ENCODE assay signal across 21 cellular contexts in the genomic region with DNA sequence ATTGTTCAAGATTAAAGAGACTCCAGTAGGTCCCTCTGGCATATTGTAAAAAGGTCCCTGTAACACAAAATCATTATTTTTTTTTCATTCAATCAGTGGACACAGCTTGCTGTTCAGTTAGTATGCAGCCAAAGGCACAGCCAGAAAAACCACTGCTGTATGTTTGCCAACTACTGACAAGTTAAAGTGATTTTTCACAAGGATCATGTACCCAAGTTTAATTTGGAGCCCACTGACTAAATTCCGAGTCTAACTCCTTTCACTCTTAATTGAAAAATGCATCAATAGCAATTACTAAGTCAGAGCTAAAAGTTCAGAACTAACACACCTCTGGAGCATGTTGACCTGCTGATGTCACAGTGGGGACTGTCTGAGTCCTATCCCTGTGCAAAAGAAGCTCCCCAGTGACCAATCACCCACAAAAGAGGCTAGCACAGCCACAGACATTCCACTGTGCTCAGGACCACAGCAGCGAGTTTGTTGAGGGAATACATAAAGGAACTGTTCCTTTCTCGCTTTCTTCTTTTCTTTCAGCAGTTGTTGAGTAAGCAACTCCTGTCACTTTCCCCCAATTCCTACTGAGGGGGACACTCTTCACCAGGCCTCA.
DNase-seq lines count a peak whose midpoint lies in the region; ATAC-seq and TF ChIP-seq lines count a peak whose summit lies in the region.
"Had no signal": no experiment of that assay in that cellular context is flagged by ENCODE, and none has a peak within 500 bp of the region (broad histone marks: within the 10 kb centered on the region; RNA-seq: fewer than 3 reads in every experiment).

No MANE protein-coding gene starts in this region.

- H3K36me3 ChIP-seq in vagina, result no peaks in the 10 kb centered on the region
- H3K36me3 ChIP-seq in left lung, result peaks cover 0 to 3% of the 10 kb centered on the region in 2 donors
- H3K36me3 ChIP-seq: breast epithelium had no signal

- TF ChIP-seq POLR2A in vagina (IDR thresholded peaks at IDR 0.05), result no peak

- no peak overlapping the region for H3K4me3 ChIP-seq in vagina
- H3K4me3 ChIP-seq in left lung, result no peak overlapping the region
- H3K4me3 ChIP-seq: A549, breast epithelium, psoas muscle had no signal

- no peaks in the 10 kb centered on the region for H3K27me3 ChIP-seq in vagina
- no peaks in the 10 kb centered on the region for H3K27me3 ChIP-seq in left lung
- H3K27me3 ChIP-seq: breast epithelium had no signal

- H3K27ac ChIP-seq in cingulate gyrus (ENCODE audit: low read depth, low read length), result peak overlapping the region; percentile 87
- peak overlapping the region; percentile 46 for H3K27ac ChIP-seq in vagina
- H3K27ac ChIP-seq in left lung, result no peak overlapping the region
- H3K27ac ChIP-seq: A549, psoas muscle had no signal

- ATAC-seq in Right ventricle myocardium superior (ENCODE audit: poor library complexity) (peak; percentile 51), Right ventricle myocardium inferior (no peak), left lung (no peak)
- ATAC-seq: stimulated activated naive B cell treated with anti-CD40 and anti-IgM and Interleukin-4, amounts not matched to agents 10 μg/mL and 1 μg/mL and 100 μg/mL, for 72 hours had no signal

- no peak for DNase-seq in Right ventricle myocardium superior
- DNase-seq in Right ventricle myocardium inferior (ENCODE audit: missing footprints), result no peak
- peak; percentile 50 for DNase-seq in myocyte (ENCODE audit: low read depth)
- DNase-seq in vagina (ENCODE audit: extremely low spot score in 2 of 2), result no peak
- no peak for DNase-seq in NOMO-1 (lab: John Stamatoyannopoulos, UW; ENCODE audit: unreplicated experiment in 2 of 2)
- no peak for DNase-seq in left lung
- DNase-seq in activated T-cell treated with anti-CD3 and anti-CD28 coated beads, Interleukin-2, amount 50 U/mL, for 48 hours, result no peak
- DNase-seq: activated CD4-positive, alpha-beta T cell treated with anti-CD3 and anti-CD28 coated beads, Interleukin-2, amount 10 ng/mL, durations not matched to agents 7 days and 5 days; activated naive CD4-positive, alpha-beta T cell treated with anti-CD3 and anti-CD28 coated beads, Interleukin-2, amount 10 ng/mL, durations not matched to agents 7 days and 5 days; activated T-cell treated with anti-CD3 and anti-CD28 coated beads for 4 hours; DMS153; effector CD8-positive, alpha-beta T cell; H9; KG1; kidney; psoas muscle; stimulated activated naive B cell treated with anti-CD40 and anti-IgM and Interleukin-4, amounts not matched to agents 10 μg/mL and 1 μg/mL and 100 μg/mL, for 72 hours; trophoblast cell had no signal

- intact Hi-C loops in Right ventricle myocardium superior (cut with DNase I), result no loop called here
- intact Hi-C loops in Right ventricle myocardium inferior (cut with DNase I), result loop anchor here (10.0 kb wide), 1 partner anchor 513 kb away; no protein-coding TSS in a partner anchor
- intact Hi-C loops in vagina (cut with DNase I), result no loop called here
- intact Hi-C loops in left lung (cut with DNase I), result no loop called here

- H3K4me1 ChIP-seq in vagina (peaks cover 44% of the 10 kb centered on the region), left lung (no peaks in the 10 kb centered on the region)
- H3K4me1 ChIP-seq: A549 had no signal

- H3K9me3 ChIP-seq in vagina (no peaks in the 10 kb centered on the region), left lung (no peaks in the 10 kb centered on the region)
- H3K9me3 ChIP-seq: A549, breast epithelium, psoas muscle had no signal

- TF ChIP-seq CTCF in vagina (IDR thresholded peaks at IDR 0.05) (no peak), left lung (IDR thresholded peaks at IDR 0.05) (no peak)

Comparison
In these comparisons a context has a peak if more than half of its experiments do, and no peak if none do; other contexts are left out.
1. H3K27ac ChIP-seq: peak in cingulate gyrus (single experiment) and vagina (single experiment); none in left lung (0 of 2).